In the genomic region with DNA sequence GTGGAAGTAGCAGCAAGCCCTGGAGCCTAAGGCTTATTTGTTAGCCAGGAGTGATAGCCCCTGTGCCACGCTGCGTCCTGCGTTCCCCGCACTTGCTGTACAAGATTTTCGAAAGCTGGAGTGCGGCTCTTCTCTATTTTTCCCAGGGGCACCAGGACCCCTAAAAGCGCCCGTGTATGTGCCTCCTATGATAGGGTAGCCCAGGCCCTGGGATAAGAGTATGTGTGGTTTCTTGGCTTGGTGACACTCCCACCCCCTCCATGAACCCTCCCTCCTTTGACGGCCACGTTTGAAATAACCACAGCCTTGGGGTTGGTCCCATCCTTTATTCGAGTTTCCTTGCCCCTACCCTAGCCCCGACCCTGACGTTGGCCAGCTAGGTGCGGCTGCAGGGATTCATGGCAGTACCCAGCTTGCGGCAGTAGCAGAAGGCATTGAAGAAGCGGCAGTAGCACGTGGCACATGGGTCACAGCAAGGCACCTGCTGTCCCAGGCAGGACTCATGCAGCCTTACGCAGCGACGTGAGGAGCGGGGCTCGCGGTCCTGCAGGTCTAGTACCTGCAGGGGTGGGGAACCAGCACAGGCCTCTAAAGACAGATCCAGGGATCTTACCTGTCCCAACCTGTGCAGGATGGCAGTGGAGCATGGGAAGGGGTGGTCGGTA, we compare ENCODE assay signal across 8 cellular contexts. TPM values are rescaled to one million over a fixed set of nuclear protein-coding genes. Genes with fewer than 3 reads are reported as not detected.
DNase-seq lines count a peak whose midpoint lies in the region; ATAC-seq, FAIRE-seq and TF ChIP-seq lines count a peak whose summit lies in the region.

No MANE protein-coding gene starts in this region.

- H3K4me1 Mint-ChIP-seq in activated naive CD4-positive, alpha-beta T cell treated with anti-CD3 and anti-CD28 coated beads, Interleukin-2, amount 10 ng/mL, durations not matched to agents 7 days and 5 days, result peaks cover 47% of the 10 kb centered on the region
- H3K4me1 Mint-ChIP-seq in type B pancreatic cell (ENCODE audit: unreplicated experiment), result peaks cover 8% of the 10 kb centered on the region

- POLR2A ChIA-PET in K562 (lab: Yijun Ruan, JAX), result interaction anchor here (1.0 kb wide), 1 partner anchor 33 kb away, joined by 3 read pairs; no protein-coding TSS in a partner anchor

- CTCF ChIA-PET in activated naive CD4-positive, alpha-beta T cell treated with anti-CD3 and anti-CD28 coated beads, Interleukin-2, amount 10 ng/mL, durations not matched to agents 7 days and 5 days (lab: Charles Lee), result interaction anchor here (1.9 to 5.4 kb wide), 4 partner anchors 10 to 38 kb away, joined by 8 to 74 read pairs (median 44); no protein-coding TSS in a partner anchor
- CTCF ChIA-PET in K562 (lab: Yijun Ruan, JAX; ENCODE audit: low intra/inter-chr PET ratio), result interaction anchor here (0.8 to 1.6 kb wide), 4 partner anchors 15 to 39 kb away, joined by 3 to 12 read pairs (median 3); no protein-coding TSS in a partner anchor

- H3K27ac ChIP-seq in K562 (ENCODE audit: extremely low read depth, low read depth, low read length), result peak overlapping the region; percentile 91
- H3K27ac ChIP-seq in mesodermal cell (ENCODE audit: low read depth, low read length, severe bottlenecking), result peak overlapping the region; percentile 66

- H3K27me3 ChIP-seq in K562 (ENCODE audit: control insufficient read depth in 2 of 2, insufficient read depth in 2 of 2, low read length in 2 of 2), result no peaks in the 10 kb centered on the region

- in situ Hi-C loops in K562 (cut with MboI), result no loop called here

- peaks cover 22 to 31% of the 10 kb centered on the region in 2 experiments for H3K4me1 ChIP-seq in K562 (replicated peaks in 1 of 2; ENCODE audit: control insufficient read depth in 2 of 2, insufficient read depth in 2 of 2, low read length in 2 of 2)
- peaks cover 24% of the 10 kb centered on the region for H3K4me1 ChIP-seq in mesodermal cell (ENCODE audit: control insufficient read depth, insufficient read depth, low read length, poor library complexity, severe bottlenecking)

- H3K9ac ChIP-seq in K562 (ENCODE audit: insufficient read depth in 1 of 2, low read depth in 2 of 2, low read length in 2 of 2), result peak overlapping the region; percentile 89 to 91

- peak overlapping the region; percentile 94 for H3K4me3 Mint-ChIP-seq in activated naive CD4-positive, alpha-beta T cell treated with anti-CD3 and anti-CD28 coated beads, Interleukin-2, amount 10 ng/mL, durations not matched to agents 7 days and 5 days
- H3K4me3 Mint-ChIP-seq in type B pancreatic cell, result peak overlapping the region; percentile 100

- H3K27ac Mint-ChIP-seq in activated naive CD4-positive, alpha-beta T cell treated with anti-CD3 and anti-CD28 coated beads, Interleukin-2, amount 10 ng/mL, durations not matched to agents 7 days and 5 days, result peak overlapping the region; percentile 97
- no peak overlapping the region for H3K27ac Mint-ChIP-seq in type B pancreatic cell

- peaks cover 18% of the 10 kb centered on the region for H3K36me3 Mint-ChIP-seq in activated naive CD4-positive, alpha-beta T cell treated with anti-CD3 and anti-CD28 coated beads, Interleukin-2, amount 10 ng/mL, durations not matched to agents 7 days and 5 days
- H3K36me3 Mint-ChIP-seq in type B pancreatic cell, result no peaks in the 10 kb centered on the region

- peaks cover 46% of the 10 kb centered on the region for H3K79me2 ChIP-seq in K562 (ENCODE audit: control insufficient read depth, insufficient read depth, low read length)

- TF ChIP-seq CTCF in K562 (IDR thresholded peaks at IDR 0.05 in 2 of 3, conservative IDR thresholded peaks at IDR 0.05 in 1 of 3; ENCODE audit: insufficient read depth in 2 of 3, low read depth in 1 of 3, low read length in 3 of 3) (no peak), type B pancreatic cell (conservative IDR thresholded peaks at IDR 0.05) (no peak)

- H3K9me3 Mint-ChIP-seq in activated naive CD4-positive, alpha-beta T cell treated with anti-CD3 and anti-CD28 coated beads, Interleukin-2, amount 10 ng/mL, durations not matched to agents 7 days and 5 days, result no peaks in the 10 kb centered on the region
- no peaks in the 10 kb centered on the region for H3K9me3 Mint-ChIP-seq in type B pancreatic cell

- no peak for FAIRE-seq in K562 (lab: Jason Lieb, UNC)

- TF ChIP-seq RAD21 in K562 (CRISPR knock-in tag; conservative IDR thresholded peaks at IDR 0.05 in 1 of 2, IDR thresholded peaks at IDR 0.05 in 1 of 2), result no peak

- BruUV-seq in K562 (replicated peaks; lab: Mats Ljungman, UMichigan), result no TSS peak

- H3K4me3 ChIP-seq in K562 (peak overlapping the region; percentile 80), mesodermal cell (ENCODE audit: extremely low read depth, insufficient read depth, low read length, poor library complexity, severe bottlenecking) (no peak overlapping the region)

- DNase-seq in activated naive CD4-positive, alpha-beta T cell treated with anti-CD3 and anti-CD28 coated beads, Interleukin-2, amount 10 ng/mL, durations not matched to agents 7 days and 5 days, result no peak
- DNase-seq in activated naive CD4-positive, alpha-beta T cell (lab: John Stamatoyannopoulos, UW), result no peak
- DNase-seq in K562 (ENCODE audit: extremely low read depth in 1 of 4, low spot score in 3 of 4), result no peak
- DNase-seq in type B pancreatic cell (ENCODE audit: extremely low spot score, unreplicated experiment), result no peak
- no peak for DNase-seq in NCI-H128 (lab: John Stamatoyannopoulos, UW; ENCODE audit: unreplicated experiment)
- no peak for DNase-seq in AG08396 (ENCODE audit: low spot score)

- H3K36me3 ChIP-seq in K562 (ENCODE audit: control insufficient read depth, insufficient read depth, low read length), result peaks cover 11% of the 10 kb centered on the region; the same call in 2 of the 3 replicates
- H3K36me3 ChIP-seq in mesodermal cell (ENCODE audit: control insufficient read depth, insufficient read depth, low read length), result no peaks in the 10 kb centered on the region

- TF ChIP-seq POLR2A in K562 (conservative IDR thresholded peaks at IDR 0.05), result no peak

- 68% methylated on average over 24 of the region's 24 CpGs for WGBS in K562 (ENCODE audit: insufficient coverage, low coverage, missing lambda C conversion rate)
- 94% methylated on average over 18 to 22 of the region's 24 CpGs for WGBS in mesodermal cell (ENCODE audit: insufficient coverage in 2 of 2), 2 experiments

- intact Hi-C loops in K562 (cut with micrococcal nuclease), result no loop called here

- peak overlapping the region; percentile 99 for H3K4me2 ChIP-seq in K562 (ENCODE audit: insufficient read depth, low read length)

- H3K9me3 ChIP-seq in K562 (replicated peaks; ENCODE audit: control insufficient read depth, insufficient read depth, low read depth, low read length), result no peaks in the 10 kb centered on the region
- H3K9me3 ChIP-seq in mesodermal cell (ENCODE audit: control insufficient read depth, low read length), result no peaks in the 10 kb centered on the region

- ATAC-seq in K562, result no peak
- ATAC-seq in HG03097 (IDR thresholded peaks at IDR 0.05; ENCODE audit: low FRiP score, unreplicated experiment), result no peak

- TF ChIP-seq EP300 in K562 (IDR thresholded peaks at IDR 0.05; ENCODE audit: low read length), result no peak

- H2AFZ ChIP-seq in K562 (ENCODE audit: low read depth, low read length), result peak overlapping the region; percentile 95

- H4K20me1 ChIP-seq in K562 (replicated peaks; ENCODE audit: control insufficient read depth, insufficient read depth, low read length), result no peaks in the 10 kb centered on the region

- H3K9me1 ChIP-seq in K562 (ENCODE audit: control insufficient read depth, insufficient read depth, low read length), result no peaks in the 10 kb centered on the region

- H3K27me3 Mint-ChIP-seq in activated naive CD4-positive, alpha-beta T cell treated with anti-CD3 and anti-CD28 coated beads, Interleukin-2, amount 10 ng/mL, durations not matched to agents 7 days and 5 days, result no peaks in the 10 kb centered on the region
- H3K27me3 Mint-ChIP-seq in type B pancreatic cell, result no peaks in the 10 kb centered on the region

RNA-seq across cellular contexts. Expression of gene AGRP, which starts 1.0 kb away (rescaled TPM):
- not detected in 2 replicates for total RNA-seq in K562 (2011; cell fraction: chromatin; rRNA removed; ENCODE audit: low replicate concordance)
- not detected in 2 replicates for total RNA-seq in K562 (2011; cell fraction: nucleolus; rRNA removed)
- total RNA-seq in K562 (2011; cell fraction: nucleoplasm; rRNA removed), result not detected in 2 replicates
- total RNA-seq in K562 (2014; rRNA removed) (not detected in 2 replicates), K562 (2014; rRNA removed; fragmentation: Illumina TruSeq; extraction: Trizol) (not detected in 2 replicates), K562 (2015; rRNA removed; fragmentation: Illumina TruSeq; extraction: Trizol) (not detected in 2 replicates), K562 (2021) (not detected in 2 replicates), type B pancreatic cell (ENCODE audit: low replicate concordance) (not detected in 2 replicates)
- polyA plus RNA-seq in K562 (2011; rRNA removed) (not detected in 2 replicates), K562 (2014; fragmentation: Illumina TruSeq; extraction: Trizol) (not detected in 2 replicates), K562 (2014; fragmentation: Nextera tagmentation; extraction: Ambion mirVana) (not detected), K562 (2014; rRNA removed) (not detected in 2 replicates)
- not detected in 2 replicates for polyA plus RNA-seq in K562 (2011; cell fraction: cytosol; rRNA removed)
- polyA plus RNA-seq in K562 (2011; cell fraction: nucleus; rRNA removed), result not detected in 2 replicates
- not detected in 2 replicates for polyA plus RNA-seq in K562 (2012)
- polyA minus RNA-seq in K562 (2011; rRNA and poly(A)+ RNA removed), result not detected in 2 replicates
- not detected in 2 replicates for polyA minus RNA-seq in K562 (2011; cell fraction: cytosol; rRNA and poly(A)+ RNA removed)
- polyA minus RNA-seq in K562 (2011; cell fraction: nucleus; rRNA and poly(A)+ RNA removed), result not detected in 2 replicates
- not detected for polyA plus RNA-seq in mesodermal cell (2013, experiment 1 of 2)
- not detected for polyA plus RNA-seq in mesodermal cell (2013, experiment 2 of 2)

RNA-seq across cellular contexts. Expression of gene ATP6V0D1, which starts 1.4 kb away (rescaled TPM):
- 30.0 and 74.0 TPM in 2 replicates for total RNA-seq in K562 (2011; cell fraction: chromatin; rRNA removed; ENCODE audit: low replicate concordance)
- total RNA-seq in K562 (2011; cell fraction: nucleolus; rRNA removed), result 56.4 and 56.6 TPM in 2 replicates
- 38.9 and 42.7 TPM in 2 replicates for total RNA-seq in K562 (2011; cell fraction: nucleoplasm; rRNA removed)
- total RNA-seq in K562 (2014; rRNA removed) (45.6 and 54.5 TPM in 2 replicates), K562 (2014; rRNA removed; fragmentation: Illumina TruSeq; extraction: Trizol) (22.0 and 30.6 TPM in 2 replicates), K562 (2015; rRNA removed; fragmentation: Illumina TruSeq; extraction: Trizol) (51.8 and 53.5 TPM in 2 replicates), K562 (2021) (61.3 and 61.5 TPM in 2 replicates), type B pancreatic cell (ENCODE audit: low replicate concordance) (73.5 and 94.4 TPM in 2 replicates)
- polyA plus RNA-seq in K562 (2011; rRNA removed) (48.2 and 51.5 TPM in 2 replicates), K562 (2014; fragmentation: Illumina TruSeq; extraction: Trizol) (64.9 and 69.7 TPM in 2 replicates), K562 (2014; fragmentation: Nextera tagmentation; extraction: Ambion mirVana) (10 to 100 TPM; 23.2 to 40.7 TPM), K562 (2014; rRNA removed) (33.9 and 37.3 TPM in 2 replicates)
- polyA plus RNA-seq in K562 (2011; cell fraction: cytosol; rRNA removed), result 97.2 and 146 TPM in 2 replicates
- polyA plus RNA-seq in K562 (2011; cell fraction: nucleus; rRNA removed), result 52.3 and 67.8 TPM in 2 replicates
- polyA plus RNA-seq in K562 (2012), result 84.3 and 116 TPM in 2 replicates
- polyA minus RNA-seq in K562 (2011; rRNA and poly(A)+ RNA removed), result 45.3 and 118 TPM in 2 replicates
- 61.6 and 78.2 TPM in 2 replicates for polyA minus RNA-seq in K562 (2011; cell fraction: cytosol; rRNA and poly(A)+ RNA removed)
- polyA minus RNA-seq in K562 (2011; cell fraction: nucleus; rRNA and poly(A)+ RNA removed), result 17.6 and 17.7 TPM in 2 replicates
- polyA plus RNA-seq in mesodermal cell (2013, experiment 1 of 2), result 64.5 TPM
- 59.7 TPM for polyA plus RNA-seq in mesodermal cell (2013, experiment 2 of 2)

RNA-seq across cellular contexts. Expression of gene RIPOR1, which starts 46.2 kb away (rescaled TPM):
- 26.1 and 49.9 TPM in 2 replicates for total RNA-seq in K562 (2011; cell fraction: chromatin; rRNA removed; ENCODE audit: low replicate concordance)
- total RNA-seq in K562 (2011; cell fraction: nucleolus; rRNA removed), result 21.0 and 27.9 TPM in 2 replicates
- 23.4 and 27.7 TPM in 2 replicates for total RNA-seq in K562 (2011; cell fraction: nucleoplasm; rRNA removed)
- 3.5 and 7.9 TPM in 2 replicates for total RNA-seq in K562 (2014; rRNA removed)
- total RNA-seq in K562 (2014; rRNA removed; fragmentation: Illumina TruSeq; extraction: Trizol), result 1.2 and 1.4 TPM in 2 replicates
- 3.0 and 3.1 TPM in 2 replicates for total RNA-seq in K562 (2015; rRNA removed; fragmentation: Illumina TruSeq; extraction: Trizol)
- total RNA-seq in K562 (2021), result 25.4 and 31.1 TPM in 2 replicates
- 2.2 and 6.3 TPM in 2 replicates for polyA plus RNA-seq in K562 (2011; rRNA removed)
- 1.4 and 2.4 TPM in 2 replicates for polyA plus RNA-seq in K562 (2011; cell fraction: cytosol; rRNA removed)
- polyA plus RNA-seq in K562 (2011; cell fraction: nucleus; rRNA removed), result 19.6 and 20.6 TPM in 2 replicates
- 14.5 and 15.2 TPM in 2 replicates for polyA plus RNA-seq in K562 (2012)
- 10.0 and 14.1 TPM in 2 replicates for polyA plus RNA-seq in K562 (2014; fragmentation: Illumina TruSeq; extraction: Trizol)
- polyA plus RNA-seq in K562 (2014; fragmentation: Nextera tagmentation; extraction: Ambion mirVana), result under 1 TPM; 0.36 to 0.37 TPM
- polyA plus RNA-seq in K562 (2014; rRNA removed), result 7.2 and 9.2 TPM in 2 replicates
- 4.9 and 6.9 TPM in 2 replicates for polyA minus RNA-seq in K562 (2011; rRNA and poly(A)+ RNA removed)
- polyA minus RNA-seq in K562 (2011; cell fraction: cytosol; rRNA and poly(A)+ RNA removed), result 8.8 and 31.9 TPM in 2 replicates
- 7.0 and 19.2 TPM in 2 replicates for polyA minus RNA-seq in K562 (2011; cell fraction: nucleus; rRNA and poly(A)+ RNA removed)
- 63.3 TPM for polyA plus RNA-seq in mesodermal cell (2013, experiment 1 of 2)
- polyA plus RNA-seq in mesodermal cell (2013, experiment 2 of 2), result 57.3 TPM
- total RNA-seq in type B pancreatic cell (ENCODE audit: low replicate concordance), result 38.5 and 43.1 TPM in 2 replicates

RNA-seq across cellular contexts. Expression of gene HSD11B2, which starts 51.5 kb away (rescaled TPM):
- 3.4 and 5.6 TPM in 2 replicates for total RNA-seq in K562 (2011; cell fraction: chromatin; rRNA removed; ENCODE audit: low replicate concordance)
- 3.0 and 4.7 TPM in 2 replicates for total RNA-seq in K562 (2011; cell fraction: nucleolus; rRNA removed)
- 2.4 and 6.9 TPM in 2 replicates for total RNA-seq in K562 (2011; cell fraction: nucleoplasm; rRNA removed)
- 0.95 and 2.9 TPM in 2 replicates for total RNA-seq in K562 (2014; rRNA removed)
- 0.22 and 0.55 TPM in 2 replicates for total RNA-seq in K562 (2014; rRNA removed; fragmentation: Illumina TruSeq; extraction: Trizol)
- 0.60 and 0.65 TPM in 2 replicates for total RNA-seq in K562 (2015; rRNA removed; fragmentation: Illumina TruSeq; extraction: Trizol)
- 1.9 and 2.0 TPM in 2 replicates for total RNA-seq in K562 (2021)
- polyA plus RNA-seq in K562 (2011; rRNA removed), result 0.79 and 2.2 TPM in 2 replicates
- 1.8 and 2.4 TPM in 2 replicates for polyA plus RNA-seq in K562 (2011; cell fraction: cytosol; rRNA removed)
- 3.4 and 4.8 TPM in 2 replicates for polyA plus RNA-seq in K562 (2011; cell fraction: nucleus; rRNA removed)
- polyA plus RNA-seq in K562 (2012), result 0.86 and 2.0 TPM in 2 replicates
- polyA plus RNA-seq in K562 (2014; fragmentation: Illumina TruSeq; extraction: Trizol), result 1.4 and 2.7 TPM in 2 replicates
- polyA plus RNA-seq in K562 (2014; fragmentation: Nextera tagmentation; extraction: Ambion mirVana), result under 1 TPM; 0.08 to 0.18 TPM
- 1.4 and 2.2 TPM in 2 replicates for polyA plus RNA-seq in K562 (2014; rRNA removed)
- polyA minus RNA-seq in K562 (2011; rRNA and poly(A)+ RNA removed), result 0.72 and 1.1 TPM in 2 replicates
- polyA minus RNA-seq in K562 (2011; cell fraction: cytosol; rRNA and poly(A)+ RNA removed), result 1.9 and 2.9 TPM in 2 replicates
- polyA minus RNA-seq in K562 (2011; cell fraction: nucleus; rRNA and poly(A)+ RNA removed), result 0.67 and 0.81 TPM in 2 replicates
- polyA plus RNA-seq in mesodermal cell (2013, experiment 1 of 2), result 1.7 TPM
- 0.81 TPM for polyA plus RNA-seq in mesodermal cell (2013, experiment 2 of 2)
- 5.4 and 8.5 TPM in 2 replicates for total RNA-seq in type B pancreatic cell (ENCODE audit: low replicate concordance)
